In the genomic region with DNA sequence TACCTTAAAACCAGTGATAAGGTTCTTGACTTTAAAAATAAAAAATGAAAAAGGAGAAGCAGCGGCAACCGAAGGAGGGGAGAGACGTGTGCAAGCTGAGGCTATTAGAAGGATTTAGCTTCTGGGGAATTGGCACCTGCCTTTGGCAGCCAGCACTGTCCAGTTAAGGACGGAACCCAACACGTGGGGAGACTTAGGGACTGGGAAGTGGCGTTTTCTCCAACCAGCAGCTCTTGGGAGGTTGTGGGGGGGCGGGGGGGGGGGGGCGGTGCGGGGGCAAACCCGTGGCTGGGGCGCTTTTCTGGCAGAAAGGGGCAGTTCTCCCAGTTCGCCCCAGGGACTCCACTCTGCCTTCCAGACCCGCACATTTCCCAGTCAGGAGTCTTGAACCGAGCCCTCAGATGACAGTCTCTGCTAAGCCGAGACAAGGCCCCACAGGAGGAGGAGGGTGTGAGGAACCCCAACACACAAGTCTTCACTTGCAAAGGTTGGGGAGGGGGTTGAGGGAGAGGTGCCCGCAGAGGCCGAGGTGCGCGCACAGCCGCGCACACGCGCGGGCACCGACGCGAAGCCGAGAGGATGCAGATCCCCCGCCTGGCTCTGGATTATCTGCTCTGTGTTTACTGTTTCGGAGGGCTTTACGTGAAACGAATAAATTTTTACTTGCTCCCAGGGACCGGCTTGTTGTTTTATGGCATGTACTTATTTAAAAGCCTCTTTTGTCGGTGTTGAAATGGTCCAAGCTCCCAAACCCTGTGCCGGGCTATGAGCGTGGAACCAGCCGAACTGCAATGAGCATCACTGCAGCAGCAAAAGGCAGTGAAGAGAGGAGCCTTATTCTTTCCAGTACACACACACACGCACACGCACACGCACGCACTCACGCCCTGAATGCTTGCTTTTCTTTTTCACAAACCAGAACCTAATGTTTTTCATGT, we compare ENCODE assay signal across 8 cellular contexts.
A peak's percentile ranks its signal among the peaks of the same experiment; 100 is the strongest.
DNase-seq lines count a peak whose midpoint lies in the region; ATAC-seq and TF ChIP-seq lines count a peak whose summit lies in the region.

No MANE protein-coding gene starts in this region.

- H3K36me3 ChIP-seq in Caco-2 (ENCODE audit: control insufficient read depth, insufficient read depth, low read length), result no peaks in the 10 kb centered on the region

- POLR2A ChIA-PET in Caco-2 (lab: Charles Lee), result no interaction called here
- POLR2A ChIA-PET in activated CD8-positive, alpha-beta T cell treated with anti-CD3 and anti-CD28 coated beads for 36 hours (lab: Charles Lee), result interaction anchor here (0.6 to 0.7 kb wide), 2 partner anchors 447 to 1729 kb away, joined by 3 read pairs; no protein-coding TSS in a partner anchor

- H3K27ac Mint-ChIP-seq in Caco-2 (ENCODE audit: unreplicated experiment), result no peak overlapping the region
- no peak overlapping the region for H3K27ac Mint-ChIP-seq in activated CD8-positive, alpha-beta T cell treated with anti-CD3 and anti-CD28 coated beads for 36 hours
- H3K27ac Mint-ChIP-seq in stimulated activated naive CD8-positive, alpha-beta T cell treated with anti-CD3 and anti-CD28 coated beads, Interleukin-15, amount 100 ng/mL, for 72 hours, result no peak overlapping the region

- H3K36me3 Mint-ChIP-seq in Caco-2 (ENCODE audit: insufficient read depth, unreplicated experiment), result no peaks in the 10 kb centered on the region
- no peaks in the 10 kb centered on the region for H3K36me3 Mint-ChIP-seq in activated CD8-positive, alpha-beta T cell treated with anti-CD3 and anti-CD28 coated beads for 36 hours (ENCODE audit: low read depth)

- intact Hi-C loops in Caco-2 (cut with micrococcal nuclease; ENCODE audit: unreplicated experiment), result loop anchor here (1.0 to 10.0 kb wide), 7 partner anchors 171 to 1596 kb away; no protein-coding TSS in a partner anchor
- intact Hi-C loops in activated CD8-positive, alpha-beta T cell treated with anti-CD3 and anti-CD28 coated beads for 36 hours (cut with micrococcal nuclease), result loop anchor here (5.0 to 10.0 kb wide), 2 partner anchors 1043 to 1691 kb away; no protein-coding TSS in a partner anchor

- H3K4me3 ChIP-seq in Caco-2 (ENCODE audit: low read depth, low read length) (no peak overlapping the region), iPS-18c (ENCODE audit: insufficient read depth, low read depth, low read length) (peak overlapping the region; percentile 58; the same call in 1 of the 2 replicates)

- peaks cover 6% of the 10 kb centered on the region for H3K27me3 Mint-ChIP-seq in Caco-2 (ENCODE audit: insufficient read depth, unreplicated experiment)
- H3K27me3 Mint-ChIP-seq in activated CD8-positive, alpha-beta T cell treated with anti-CD3 and anti-CD28 coated beads for 36 hours, result peaks cover 67% of the 10 kb centered on the region
- peaks cover 86% of the 10 kb centered on the region for H3K27me3 Mint-ChIP-seq in stimulated activated naive CD8-positive, alpha-beta T cell treated with anti-CD3 and anti-CD28 coated beads, Interleukin-15, amount 100 ng/mL, for 72 hours

- H3K4me3 Mint-ChIP-seq in Caco-2 (ENCODE audit: unreplicated experiment), result peak overlapping the region; percentile 72
- H3K4me3 Mint-ChIP-seq in activated CD8-positive, alpha-beta T cell treated with anti-CD3 and anti-CD28 coated beads for 36 hours, result peak overlapping the region; percentile 74
- peak overlapping the region; percentile 80 for H3K4me3 Mint-ChIP-seq in stimulated activated naive CD8-positive, alpha-beta T cell treated with anti-CD3 and anti-CD28 coated beads, Interleukin-15, amount 100 ng/mL, for 72 hours

- TF ChIP-seq CTCF in Caco-2 (IDR thresholded peaks at IDR 0.05; ENCODE audit: insufficient read depth in 1 of 2, low read depth in 1 of 2, low read length in 1 of 2, severe bottlenecking in 1 of 2, unreplicated experiment in 1 of 2), result no peak
- TF ChIP-seq CTCF in activated CD8-positive, alpha-beta T cell treated with anti-CD3 and anti-CD28 coated beads for 36 hours (IDR thresholded peaks at IDR 0.05), result no peak

- DNase-seq in Caco-2, result no peak
- peak; percentile 16 for DNase-seq in HK-2 (ENCODE audit: unreplicated experiment)
- DNase-seq in activated CD8-positive, alpha-beta T cell treated with anti-CD3 and anti-CD28 coated beads for 36 hours, result no peak
- DNase-seq in stimulated activated naive CD8-positive, alpha-beta T cell treated with anti-CD3 and anti-CD28 coated beads, Interleukin-15, amount 100 ng/mL, for 72 hours, result peak in 1 of 2 donors; percentile 11
- DNase-seq in SHP77 treated with DMSO at 0.1 percent for 48 hours (lab: John Stamatoyannopoulos, UW), result no peak
- DNase-seq in glomerular visceral epithelial cell (ENCODE audit: extremely low spot score), result no peak

- CTCF ChIA-PET in Caco-2 (lab: Charles Lee), result interaction anchor here (0.5 to 1.0 kb wide), 6 partner anchors 202 to 1044 kb away, joined by 3 to 6 read pairs (median 4); no protein-coding TSS in a partner anchor
- CTCF ChIA-PET in activated CD8-positive, alpha-beta T cell treated with anti-CD3 and anti-CD28 coated beads for 36 hours (lab: Charles Lee), result interaction anchor here (0.7 to 1.5 kb wide), 25 partner anchors 11 to 1709 kb away, joined by 3 to 13 read pairs (median 4); no protein-coding TSS in a partner anchor

- no peaks in the 10 kb centered on the region for H3K9me3 Mint-ChIP-seq in Caco-2 (ENCODE audit: unreplicated experiment)
- no peaks in the 10 kb centered on the region for H3K9me3 Mint-ChIP-seq in activated CD8-positive, alpha-beta T cell treated with anti-CD3 and anti-CD28 coated beads for 36 hours
- H3K9me3 Mint-ChIP-seq in stimulated activated naive CD8-positive, alpha-beta T cell treated with anti-CD3 and anti-CD28 coated beads, Interleukin-15, amount 100 ng/mL, for 72 hours, result no peaks in the 10 kb centered on the region

- no peaks in the 10 kb centered on the region for H3K4me1 ChIP-seq in Caco-2

- no TSS peak for BruUV-seq in Caco-2 (replicated peaks; lab: Mats Ljungman, UMichigan)

- no peaks in the 10 kb centered on the region for H3K27me3 ChIP-seq in Caco-2 (replicated peaks; ENCODE audit: control insufficient read depth, insufficient read depth, low read length)

- no peaks in the 10 kb centered on the region for H3K9me3 ChIP-seq in Caco-2
- no peaks in the 10 kb centered on the region for H3K9me3 ChIP-seq in iPS-18c (ENCODE audit: control insufficient read depth, insufficient read depth, low read length)

- no peaks in the 10 kb centered on the region for H3K4me1 Mint-ChIP-seq in Caco-2 (ENCODE audit: low read depth, unreplicated experiment)
- H3K4me1 Mint-ChIP-seq in activated CD8-positive, alpha-beta T cell treated with anti-CD3 and anti-CD28 coated beads for 36 hours (ENCODE audit: low read depth), result peaks cover 43% of the 10 kb centered on the region
- peaks cover 56% of the 10 kb centered on the region for H3K4me1 Mint-ChIP-seq in stimulated activated naive CD8-positive, alpha-beta T cell treated with anti-CD3 and anti-CD28 coated beads, Interleukin-15, amount 100 ng/mL, for 72 hours

- ATAC-seq in activated CD8-positive, alpha-beta T cell treated with anti-CD3 and anti-CD28 coated beads for 36 hours, result no peak
- ATAC-seq in stimulated activated naive CD8-positive, alpha-beta T cell treated with anti-CD3 and anti-CD28 coated beads, Interleukin-15, amount 100 ng/mL, for 72 hours, result no peak
- no peak for ATAC-seq in GM18517 (IDR thresholded peaks at IDR 0.05; ENCODE audit: unreplicated experiment)
